Comparison of ENCODE assay signal across 20 cellular contexts in the genomic region with DNA sequence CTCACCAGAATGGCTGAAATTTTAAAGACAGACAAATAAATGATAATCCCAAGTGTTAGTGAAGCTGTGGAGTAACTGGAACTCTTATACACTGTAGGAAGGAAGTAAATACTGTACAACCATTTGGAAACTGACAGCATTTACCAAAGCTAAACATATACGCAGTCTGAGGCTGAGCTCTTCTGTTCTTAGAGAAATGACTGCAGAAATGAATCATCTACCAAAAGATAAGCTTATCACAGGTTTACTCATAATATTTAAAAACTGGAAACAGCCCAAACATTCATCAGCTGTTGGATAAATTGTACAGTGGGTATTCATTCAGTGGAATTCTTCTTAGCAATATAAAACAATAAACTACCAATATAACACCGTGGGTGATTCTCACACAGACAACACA.
DNase-seq lines count a peak whose midpoint lies in the region; ATAC-seq and TF ChIP-seq lines count a peak whose summit lies in the region.
"Had no signal": no experiment of that assay in that cellular context is flagged by ENCODE, and none has a peak within 500 bp of the region (broad histone marks: within the 10 kb centered on the region; RNA-seq: fewer than 3 reads in every experiment).

No MANE protein-coding gene starts in this region.

- H3K79me1 ChIP-seq in mesendoderm (ENCODE audit: low read length) = no peaks in the 10 kb centered on the region

- H2BK120ac ChIP-seq in mesendoderm (ENCODE audit: low read depth, low read length) = no peak overlapping the region

- no peaks in the 10 kb centered on the region for H3K9me3 ChIP-seq in breast epithelium
- H3K9me3 ChIP-seq: BE2C had no signal

- ATAC-seq in activated CD4-positive, CD25-positive, alpha-beta regulatory T cell treated with anti-CD3 and anti-CD28 coated beads, Interleukin-2, amount 50 U/mL, for 24 hours = no peak
- ATAC-seq: GM12878 had no signal

- H3K18ac ChIP-seq in mesendoderm (ENCODE audit: low read length) = no peak overlapping the region

- H3K36me3 ChIP-seq in brain microvascular endothelial cell (replicated peaks) (no peaks in the 10 kb centered on the region), mesendoderm (ENCODE audit: control insufficient read depth, insufficient read depth, low read length) (no peaks in the 10 kb centered on the region), breast epithelium (no peaks in the 10 kb centered on the region)
- H3K36me3 ChIP-seq: BE2C had no signal

- H2BK15ac ChIP-seq in mesendoderm (replicated peaks; ENCODE audit: low read depth) = no peak overlapping the region

- H2BK5ac ChIP-seq in mesendoderm (ENCODE audit: low read length) = no peak overlapping the region

- H3K23ac ChIP-seq in mesendoderm (ENCODE audit: low read length) = no peak overlapping the region

- DNase-seq in M059J (ENCODE audit: low read depth) (peak; percentile 7), brain microvascular endothelial cell (peak; percentile 50), fibroblast of pulmonary artery (ENCODE audit: low read depth) (peak; percentile 58), pulmonary artery endothelial cell (ENCODE audit: low read depth, low spot score) (peak; percentile 7), DMS53 (lab: John Stamatoyannopoulos, UW) (no peak), mesendoderm (no peak), breast epithelium (ENCODE audit: low spot score in 2 of 2) (no peak)
- DNase-seq: BE2C; COR-L47; DMS 273 treated with DMSO at 0.1 percent for 48 hours; DND-41; Karpas-422; NCI-H1417; NCI-H1694 treated with DMSO at 0.1 percent for 48 hours; NCI-H748 treated with DMSO at 0.1 percent for 48 hours; NK-92 treated with Interleukin-12 subunit alpha and Interleukin-12 subunit beta, amount 100 ng/mL, for 24 hours; SHP77 treated with DMSO at 0.1 percent for 48 hours had no signal

- H3K9ac ChIP-seq in mesendoderm (ENCODE audit: low read length) = no peak overlapping the region

- H3K4me2 ChIP-seq in mesendoderm (ENCODE audit: low read length) = no peak overlapping the region

- peak overlapping the region; percentile 44 for H3K27ac ChIP-seq in brain microvascular endothelial cell
- no peak overlapping the region for H3K27ac ChIP-seq in mesendoderm (ENCODE audit: low read depth, low read length)
- H3K27ac ChIP-seq in breast epithelium = no peak overlapping the region
- H3K27ac ChIP-seq: RWPE1 had no signal

- H3K27me3 ChIP-seq in brain microvascular endothelial cell (replicated peaks) (no peaks in the 10 kb centered on the region), mesendoderm (ENCODE audit: insufficient read depth, low read length, poor library complexity) (no peaks in the 10 kb centered on the region), breast epithelium (no peaks in the 10 kb centered on the region)
- H3K27me3 ChIP-seq: BE2C had no signal

- no peak for TF ChIP-seq POLR2A in breast epithelium (IDR thresholded peaks at IDR 0.05)

- in situ Hi-C loops in brain microvascular endothelial cell (cut with HindIII; ENCODE audit: low pct_ligation_motif_present, low sequenced_read_pairs) = no loop called here

- H3K4ac ChIP-seq in mesendoderm (ENCODE audit: low read depth, low read length) = no peak overlapping the region

- H3K79me2 ChIP-seq in mesendoderm (ENCODE audit: control insufficient read depth, insufficient read depth, low read length) = no peaks in the 10 kb centered on the region

- H3K4me3 ChIP-seq in brain microvascular endothelial cell (ENCODE audit: low read depth, low read length) (no peak overlapping the region), fibroblast of pulmonary artery (replicated peaks; ENCODE audit: low read depth, low read length) (no peak overlapping the region), mesendoderm (ENCODE audit: low read length) (no peak overlapping the region), breast epithelium (no peak overlapping the region)
- H3K4me3 ChIP-seq: GM12878 had no signal

- TF ChIP-seq CTCF in brain microvascular endothelial cell (IDR thresholded peaks at IDR 0.05; ENCODE audit: low read depth, low read length, missing control alignments) (no peak), fibroblast of pulmonary artery (IDR thresholded peaks at IDR 0.05; ENCODE audit: low read length, missing control alignments) (no peak), breast epithelium (IDR thresholded peaks at IDR 0.05) (no peak)

- no peak overlapping the region for H4K5ac ChIP-seq in mesendoderm (ENCODE audit: low read length)

- H2AK5ac ChIP-seq in mesendoderm (ENCODE audit: low read length) = no peak overlapping the region

- WGBS in mesendoderm (ENCODE audit: extremely low coverage, insufficient coverage, low lambda C conversion rate) = no CpG with 5 or more reads among the region's 2 CpGs

- H3K4me1 ChIP-seq in mesendoderm (ENCODE audit: control insufficient read depth, low read depth, low read length) (no peaks in the 10 kb centered on the region), breast epithelium (no peaks in the 10 kb centered on the region)
- H3K4me1 ChIP-seq: BE2C had no signal

- no peak overlapping the region for H4K8ac ChIP-seq in mesendoderm (ENCODE audit: low read depth, low read length)

- intact Hi-C loops in breast epithelium (cut with DNase I; ENCODE audit: low total_unique reads) = no loop called here

- no peak overlapping the region for H3K56ac ChIP-seq in mesendoderm (ENCODE audit: low read length)

Comparison
In these comparisons a context has a peak if more than half of its experiments do, and no peak if none do; other contexts are left out.
1. DNase-seq: peak in M059J (single experiment), brain microvascular endothelial cell (single experiment), fibroblast of pulmonary artery (single experiment) and pulmonary artery endothelial cell (single experiment); none in DMS53 (single experiment), mesendoderm (single experiment) and breast epithelium (0 of 2).